10 cellular contexts compared by ENCODE assay signal in the genomic region with DNA sequence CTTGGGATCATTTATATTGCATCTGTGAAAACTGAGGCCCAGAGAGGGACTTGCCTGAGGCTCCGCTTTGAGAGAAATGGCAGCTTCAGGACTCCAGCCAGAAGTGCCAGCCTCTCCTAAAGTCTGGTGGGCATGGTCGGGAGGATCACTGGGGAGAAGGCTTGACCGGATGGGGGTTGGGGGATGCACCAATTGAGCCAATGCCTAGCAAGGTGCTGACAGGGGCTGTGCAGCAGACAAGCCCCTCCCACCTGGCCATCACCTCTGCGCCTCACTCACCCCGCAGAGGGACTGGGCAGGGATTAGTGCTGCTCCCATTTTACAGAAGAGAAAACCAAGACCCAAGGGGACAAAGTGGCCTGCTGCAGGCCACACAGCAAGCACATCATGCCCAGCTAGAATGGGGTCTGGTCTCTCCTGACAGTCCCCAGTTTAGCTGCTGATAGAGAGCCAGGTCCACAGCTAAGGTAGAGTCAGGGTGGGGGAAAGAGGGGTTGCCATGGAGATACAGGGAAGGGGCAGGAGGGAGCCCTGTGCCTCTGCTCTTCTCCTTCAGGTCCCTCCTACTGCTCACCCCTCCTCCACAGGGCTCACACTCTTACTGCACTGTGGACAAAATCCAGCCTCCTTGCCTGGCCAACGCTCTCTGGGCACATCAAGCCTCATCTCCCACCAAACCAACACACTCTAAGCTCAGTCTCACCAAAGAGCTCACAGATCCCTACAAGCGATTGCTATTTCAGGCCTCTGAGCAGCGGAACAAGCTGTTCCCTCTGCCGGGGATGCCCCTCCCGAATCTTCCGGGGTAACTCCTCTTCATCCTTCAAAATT. TPM values are rescaled to one million over a fixed set of nuclear protein-coding genes. Genes with fewer than 3 reads are reported as not detected.
DNase-seq lines count a peak whose midpoint lies in the region; ATAC-seq, FAIRE-seq and TF ChIP-seq lines count a peak whose summit lies in the region.
"Had no signal": no experiment of that assay in that cellular context is flagged by ENCODE, and none has a peak within 500 bp of the region (broad histone marks: within the 10 kb centered on the region; RNA-seq: fewer than 3 reads in every experiment).

No MANE protein-coding gene starts in this region.

- H4K20me1 ChIP-seq in astrocyte (ENCODE audit: insufficient read depth, low read length) = no peaks in the 10 kb centered on the region

- no peak for ATAC-seq in lung (ENCODE audit: insufficient read depth, low FRiP score)

- H3K4me1 Mint-ChIP-seq in astrocyte (ENCODE audit: low read depth, unreplicated experiment) = no peaks in the 10 kb centered on the region
- H3K4me1 Mint-ChIP-seq in endodermal cell = peaks cover 15% of the 10 kb centered on the region

- peak overlapping the region; percentile 17 for H3K4me3 Mint-ChIP-seq in astrocyte (ENCODE audit: unreplicated experiment)
- H3K4me3 Mint-ChIP-seq in endodermal cell = no peak overlapping the region

- H3K36me3 ChIP-seq in NT2/D1 (ENCODE audit: insufficient read depth, insufficient read length, low read length) = peaks cover 3% of the 10 kb centered on the region
- H3K36me3 ChIP-seq in astrocyte (ENCODE audit: insufficient read depth, low read length) = no peaks in the 10 kb centered on the region
- no peaks in the 10 kb centered on the region for H3K36me3 ChIP-seq in lung (ENCODE audit: control insufficient read depth in 2 of 2, insufficient read depth in 2 of 2, low read length in 2 of 2)
- H3K36me3 ChIP-seq in endodermal cell (ENCODE audit: control insufficient read depth, insufficient read depth, low read length) = no peaks in the 10 kb centered on the region

- peak overlapping the region; percentile 26 for H3K27ac Mint-ChIP-seq in astrocyte (ENCODE audit: unreplicated experiment)
- H3K27ac Mint-ChIP-seq in endodermal cell = no peak overlapping the region

- H3K4me2 ChIP-seq in astrocyte (ENCODE audit: low read length) = no peak overlapping the region

- H3K27me3 Mint-ChIP-seq in astrocyte (ENCODE audit: low read depth, unreplicated experiment) (no peaks in the 10 kb centered on the region), endodermal cell (ENCODE audit: insufficient read depth) (no peaks in the 10 kb centered on the region)

- 82 to 86% methylated on average over 11 of the region's 11 CpGs for WGBS in lung, 2 donors
- 91 to 92% methylated on average over 9 to 11 of the region's 11 CpGs for WGBS in endodermal cell (ENCODE audit: insufficient coverage in 1 of 2, insufficient read length in 1 of 2), 2 experiments

- H3K36me3 Mint-ChIP-seq in astrocyte (ENCODE audit: low read depth, unreplicated experiment) (no peaks in the 10 kb centered on the region), endodermal cell (ENCODE audit: low read depth) (no peaks in the 10 kb centered on the region)

- peaks cover 14% of the 10 kb centered on the region for H3K79me2 ChIP-seq in astrocyte (ENCODE audit: insufficient read depth, low read length)

- H3K4me1 ChIP-seq in NT2/D1 (ENCODE audit: insufficient read depth, insufficient read length) = peaks cover 12% of the 10 kb centered on the region
- H3K4me1 ChIP-seq in astrocyte (ENCODE audit: insufficient read depth, low read length) = peaks cover 15% of the 10 kb centered on the region
- peaks cover 0 to 30% of the 10 kb centered on the region in 2 donors for H3K4me1 ChIP-seq in lung (ENCODE audit: control insufficient read depth in 2 of 2, insufficient read depth in 2 of 2, low read length in 2 of 2)
- H3K4me1 ChIP-seq in endodermal cell (ENCODE audit: control insufficient read depth, insufficient read depth, low read length) = peaks cover 4% of the 10 kb centered on the region

- no peak overlapping the region for H3K4me3 ChIP-seq in NT2/D1 (ENCODE audit: insufficient read length, low read depth)
- H3K4me3 ChIP-seq in astrocyte (ENCODE audit: insufficient read depth, low read depth, low read length) = no peak overlapping the region
- H3K4me3 ChIP-seq in lung = no peak overlapping the region
- no peak overlapping the region for H3K4me3 ChIP-seq in endodermal cell (ENCODE audit: low read length)

- FAIRE-seq in astrocyte (lab: Jason Lieb, UNC) = no peak
- FAIRE-seq: colon had no signal

- no peaks in the 10 kb centered on the region for H3K27me3 ChIP-seq in NT2/D1 (ENCODE audit: insufficient read depth, insufficient read length)
- no peaks in the 10 kb centered on the region for H3K27me3 ChIP-seq in astrocyte (ENCODE audit: insufficient read depth, low read length)
- H3K27me3 ChIP-seq in lung (ENCODE audit: control insufficient read depth, insufficient read depth) = no peaks in the 10 kb centered on the region
- no peaks in the 10 kb centered on the region for H3K27me3 ChIP-seq in endodermal cell (ENCODE audit: control insufficient read depth, insufficient read depth, low read length, poor library complexity, severe bottlenecking)

- H3K27ac ChIP-seq in astrocyte (ENCODE audit: low read depth, low read length) (no peak overlapping the region), lung (ENCODE audit: low read depth in 1 of 2, low read length in 1 of 2) (peak overlapping the region; percentile 85 to 96), temporal lobe (ENCODE audit: low read depth, low read length) (peak overlapping the region; percentile 99), endodermal cell (ENCODE audit: low read depth, low read length) (no peak overlapping the region)
- H3K27ac ChIP-seq: HL-60 had no signal

- DNase-seq in NT2/D1 (ENCODE audit: low read depth, low spot score) (no peak), astrocyte (ENCODE audit: low read depth) (no peak), lung (ENCODE audit: low spot score) (no peak), NCI-H526 (lab: John Stamatoyannopoulos, UW) (no peak), SW480 (ENCODE audit: low spot score) (no peak), endodermal cell (no peak)
- DNase-seq: RPMI8226 had no signal

- no peaks in the 10 kb centered on the region for H3K9me3 Mint-ChIP-seq in astrocyte (ENCODE audit: unreplicated experiment)
- no peaks in the 10 kb centered on the region for H3K9me3 Mint-ChIP-seq in endodermal cell

- peak overlapping the region; percentile 8 for H3K9ac ChIP-seq in NT2/D1 (ENCODE audit: insufficient read length, low read depth)
- H3K9ac ChIP-seq in astrocyte (ENCODE audit: low read length) = no peak overlapping the region
- H3K9ac ChIP-seq in endodermal cell (ENCODE audit: extremely low read depth, low read length, poor library complexity, severe bottlenecking) = no peak overlapping the region

- TF ChIP-seq CTCF in astrocyte (IDR thresholded peaks at IDR 0.05; ENCODE audit: insufficient read depth, low read depth, low read length) (no peak), lung (IDR thresholded peaks at IDR 0.05; ENCODE audit: control extremely low read depth, extremely low read depth) (no peak), endodermal cell (conservative IDR thresholded peaks at IDR 0.05) (no peak)

- no peaks in the 10 kb centered on the region for H3K9me3 ChIP-seq in NT2/D1 (ENCODE audit: insufficient read depth, low read length)
- H3K9me3 ChIP-seq in astrocyte (ENCODE audit: insufficient read depth, low read depth, low read length) = no peaks in the 10 kb centered on the region
- H3K9me3 ChIP-seq in lung (ENCODE audit: control insufficient read depth in 2 of 2, insufficient read depth in 1 of 2, low read length in 1 of 2) = no peaks in the 10 kb centered on the region
- no peaks in the 10 kb centered on the region for H3K9me3 ChIP-seq in endodermal cell (ENCODE audit: control insufficient read depth, low read length)

- H2AFZ ChIP-seq in astrocyte (ENCODE audit: low read depth, low read length) = no peak overlapping the region

RNA-seq across cellular contexts. Expression of gene TEF, which starts 29.5 kb away (rescaled TPM):
- 5.9 and 6.3 TPM in 2 replicates for total RNA-seq in astrocyte
- total RNA-seq in lung = 10 to 100 TPM in 1 of 2 donors, 1 to 10 TPM in 1; 8.3 to 23.8 TPM
- 10 to 100 TPM in 1 of 2 donors, 1 to 10 TPM in 1; 6.4 to 19.8 TPM for polyA plus RNA-seq in lung
- 6.1 TPM for total RNA-seq in temporal lobe
- total RNA-seq in endodermal cell = 1 to 10 TPM; 4.7 to 7.9 TPM
- 10.7 TPM for polyA plus RNA-seq in endodermal cell (2013, experiment 1 of 2)
- polyA plus RNA-seq in endodermal cell (2013, experiment 2 of 2) = 10.4 TPM

RNA-seq across cellular contexts. Expression of gene TOB2, which starts 35.4 kb away (rescaled TPM):
- total RNA-seq in astrocyte (48.1 and 54.6 TPM in 2 replicates), lung (10 to 100 TPM; 26.8 to 46.7 TPM), temporal lobe (12.5 TPM), endodermal cell (10 to 100 TPM; 51.2 to 57.9 TPM)
- 10 to 100 TPM; 15.4 to 20.1 TPM for polyA plus RNA-seq in lung
- polyA plus RNA-seq in endodermal cell (2013, experiment 1 of 2) = 33.8 TPM
- polyA plus RNA-seq in endodermal cell (2013, experiment 2 of 2) = 31.5 TPM

RNA-seq across cellular contexts. Expression of gene PHF5A, which starts 57.3 kb away (rescaled TPM):
- 25.3 and 30.9 TPM in 2 replicates for total RNA-seq in astrocyte
- 10 to 100 TPM; 28.9 to 33.9 TPM for total RNA-seq in lung
- polyA plus RNA-seq in lung = 10 to 100 TPM; 46.2 to 89.6 TPM
- 25.6 TPM for total RNA-seq in temporal lobe
- 10 to 100 TPM; 71.0 to 80.8 TPM for total RNA-seq in endodermal cell
- polyA plus RNA-seq in endodermal cell (2013, experiment 1 of 2) = 75.1 TPM
- 69.4 TPM for polyA plus RNA-seq in endodermal cell (2013, experiment 2 of 2)

RNA-seq across cellular contexts. Expression of gene ACO2, which starts 57.7 kb away (rescaled TPM):
- total RNA-seq in astrocyte = 67.2 and 73.7 TPM in 2 replicates
- total RNA-seq in lung = 100 to 1,000 TPM in 1 of 2 donors, 10 to 100 TPM in 1; 57.8 to 101 TPM
- 10 to 100 TPM; 34.1 to 67.1 TPM for polyA plus RNA-seq in lung
- total RNA-seq in temporal lobe = 72.5 TPM
- total RNA-seq in endodermal cell = 10 to 100 TPM; 69.0 to 82.3 TPM
- 63.0 TPM for polyA plus RNA-seq in endodermal cell (2013, experiment 1 of 2)
- 59.0 TPM for polyA plus RNA-seq in endodermal cell (2013, experiment 2 of 2)

Comparison
In these comparisons a context has a peak if more than half of its experiments do, and no peak if none do; other contexts are left out.
1. H3K27ac ChIP-seq: peak in lung (2 of 2) and temporal lobe (single experiment); none in astrocyte (single experiment) and endodermal cell (single experiment).